In the genomic region with DNA sequence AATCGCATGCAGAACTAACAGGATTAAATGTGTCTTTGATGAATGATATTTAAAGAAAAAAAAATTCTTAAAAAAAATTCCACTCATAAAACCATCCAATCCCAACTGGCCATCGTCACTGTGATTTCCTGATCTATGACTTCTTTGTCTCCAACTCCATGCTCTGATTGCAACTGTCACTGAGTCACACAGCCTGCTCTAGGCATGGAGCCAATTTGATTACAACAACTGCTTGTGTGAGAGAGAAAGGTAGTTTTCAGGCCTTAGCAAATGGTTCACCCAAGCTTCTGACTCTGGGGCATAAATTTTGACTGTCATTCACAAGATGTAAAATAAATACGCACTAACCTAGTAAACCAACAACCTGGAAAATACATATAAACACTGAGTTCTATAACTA, we compare ENCODE assay signal across 11 cellular contexts. TPM values are rescaled to one million over a fixed set of nuclear protein-coding genes. Genes with fewer than 3 reads are reported as not detected.
DNase-seq lines count a peak whose midpoint lies in the region; ATAC-seq, FAIRE-seq and TF ChIP-seq lines count a peak whose summit lies in the region.
"Had no signal": no experiment of that assay in that cellular context is flagged by ENCODE, and none has a peak within 500 bp of the region (broad histone marks: within the 10 kb centered on the region; RNA-seq: fewer than 3 reads in every experiment).

No MANE protein-coding gene starts in this region.

- H3K27me3 ChIP-seq in layer of hippocampus (ENCODE audit: control insufficient read depth, insufficient read depth, low read length), result no peaks in the 10 kb centered on the region

- peak; percentile 36 to 76 for DNase-seq in A549 (ENCODE audit: low read depth in 1 of 2, low spot score in 1 of 2)
- DNase-seq in LHCN-M2 (ENCODE audit: low read depth), result peak; percentile 96
- DNase-seq in activated CD8-positive, alpha-beta T cell treated with anti-CD3 and anti-CD28 coated beads for 36 hours, result no peak
- DNase-seq in activated naive CD4-positive, alpha-beta T cell (lab: John Stamatoyannopoulos, UW), result no peak

- no peaks in the 10 kb centered on the region for H3K9me3 ChIP-seq in A549

- TF ChIP-seq EP300 in A549 (IDR thresholded peaks at IDR 0.05), result no peak

- H3K4me1 ChIP-seq in A549, result peaks cover 14% of the 10 kb centered on the region

- intact Hi-C loops in activated CD8-positive, alpha-beta T cell treated with anti-CD3 and anti-CD28 coated beads for 36 hours (cut with micrococcal nuclease), result no loop called here

- H3K27ac ChIP-seq in A549 (no peak overlapping the region; a peak in 1 of 6 replicates), cingulate gyrus (ENCODE audit: low read depth, low read length) (peak overlapping the region; percentile 77), layer of hippocampus (ENCODE audit: low read depth, low read length) (peak overlapping the region; percentile 82)
- H3K27ac ChIP-seq: C4-2B had no signal

- peaks cover 7% of the 10 kb centered on the region for H3K27me3 Mint-ChIP-seq in activated CD8-positive, alpha-beta T cell treated with anti-CD3 and anti-CD28 coated beads for 36 hours
- H3K27me3 Mint-ChIP-seq: memory B cell had no signal

- TF ChIP-seq POLR2A in A549 (IDR thresholded peaks at IDR 0.05; ENCODE audit: low read length), result no peak

- no peak overlapping the region for H3K4me3 ChIP-seq in A549

- CTCF ChIA-PET in A549 (lab: Yijun Ruan, JAX), result interaction anchor here (0.6 to 1.3 kb wide), 3 partner anchors 8 to 158 kb away, joined by 3 to 5 read pairs (median 3); no protein-coding TSS in a partner anchor
- CTCF ChIA-PET in activated CD8-positive, alpha-beta T cell treated with anti-CD3 and anti-CD28 coated beads for 36 hours (lab: Charles Lee), result no interaction called here

- no peak for TF ChIP-seq CTCF in A549 (IDR thresholded peaks at IDR 0.05)
- no peak for TF ChIP-seq CTCF in activated CD8-positive, alpha-beta T cell treated with anti-CD3 and anti-CD28 coated beads for 36 hours (IDR thresholded peaks at IDR 0.05)

- TF ChIP-seq RAD21 in A549 (conservative IDR thresholded peaks at IDR 0.05 in 1 of 2, IDR thresholded peaks at IDR 0.05 in 1 of 2), result no peak

- H3K4me2 ChIP-seq in A549, result peak overlapping the region; percentile 55

- ATAC-seq in A549, result peak; percentile 73 to 89
- ATAC-seq in GM18498 (IDR thresholded peaks at IDR 0.05; ENCODE audit: unreplicated experiment), result no peak
- ATAC-seq in activated CD8-positive, alpha-beta T cell treated with anti-CD3 and anti-CD28 coated beads for 36 hours, result no peak
- ATAC-seq in GM21576 (IDR thresholded peaks at IDR 0.05; ENCODE audit: unreplicated experiment), result no peak
- ATAC-seq: stimulated activated effector memory CD8-positive, alpha-beta T cell treated with anti-CD3 and anti-CD28 coated beads, Interleukin-12 subunit alpha, Interleukin-12 subunit beta, amount 100 ng/mL, for 72 hours had no signal

- WGBS in A549 (ENCODE audit: missing lambda C conversion rate), result 12% methylated on average over 3 of the region's 3 CpGs

- FAIRE-seq in A549 (lab: Jason Lieb, UNC), result no peak

- no peaks in the 10 kb centered on the region for H3K9me3 Mint-ChIP-seq in activated CD8-positive, alpha-beta T cell treated with anti-CD3 and anti-CD28 coated beads for 36 hours
- H3K9me3 Mint-ChIP-seq: memory B cell; stimulated activated effector memory CD8-positive, alpha-beta T cell treated with anti-CD3 and anti-CD28 coated beads, Interleukin-12 subunit alpha, Interleukin-12 subunit beta, amount 100 ng/mL, for 72 hours had no signal

- POLR2A ChIA-PET in A549 (lab: Yijun Ruan, JAX), result interaction anchor here (4.5 kb wide), 1 partner anchor 25 kb away, joined by 32 read pairs; a partner anchor contains a TSS
- POLR2A ChIA-PET in activated CD8-positive, alpha-beta T cell treated with anti-CD3 and anti-CD28 coated beads for 36 hours (lab: Charles Lee), result no interaction called here

- H3K36me3 Mint-ChIP-seq in activated CD8-positive, alpha-beta T cell treated with anti-CD3 and anti-CD28 coated beads for 36 hours (ENCODE audit: low read depth), result no peaks in the 10 kb centered on the region
- H3K36me3 Mint-ChIP-seq: memory B cell; stimulated activated effector memory CD8-positive, alpha-beta T cell treated with anti-CD3 and anti-CD28 coated beads, Interleukin-12 subunit alpha, Interleukin-12 subunit beta, amount 100 ng/mL, for 72 hours had no signal

- H3K27ac Mint-ChIP-seq in activated CD8-positive, alpha-beta T cell treated with anti-CD3 and anti-CD28 coated beads for 36 hours, result no peak overlapping the region
- H3K27ac Mint-ChIP-seq: memory B cell; stimulated activated effector memory CD8-positive, alpha-beta T cell treated with anti-CD3 and anti-CD28 coated beads, Interleukin-12 subunit alpha, Interleukin-12 subunit beta, amount 100 ng/mL, for 72 hours had no signal

- H3K4me3 Mint-ChIP-seq in activated CD8-positive, alpha-beta T cell treated with anti-CD3 and anti-CD28 coated beads for 36 hours, result no peak overlapping the region
- H3K4me3 Mint-ChIP-seq: memory B cell; stimulated activated effector memory CD8-positive, alpha-beta T cell treated with anti-CD3 and anti-CD28 coated beads, Interleukin-12 subunit alpha, Interleukin-12 subunit beta, amount 100 ng/mL, for 72 hours had no signal

- no peaks in the 10 kb centered on the region for H3K4me1 Mint-ChIP-seq in activated CD8-positive, alpha-beta T cell treated with anti-CD3 and anti-CD28 coated beads for 36 hours (ENCODE audit: low read depth)
- H3K4me1 Mint-ChIP-seq: memory B cell; stimulated activated effector memory CD8-positive, alpha-beta T cell treated with anti-CD3 and anti-CD28 coated beads, Interleukin-12 subunit alpha, Interleukin-12 subunit beta, amount 100 ng/mL, for 72 hours had no signal

TF ChIP-seq in A549, 52 proteins besides CTCF, POLR2A, EP300 and RAD21:
- TF ChIP-seq CEBPB (IDR thresholded peaks at IDR 0.05), result peak; percentile 26 to 40; a peak in 1 of 4 replicates
- TF ChIP-seq KDM5A (IDR thresholded peaks at IDR 0.05), result no peak
- no peak for TF ChIP-seq FOSL2 (IDR thresholded peaks at IDR 0.05)
- peak; percentile 50 for TF ChIP-seq FOSL2 (CRISPR knock-in tag; IDR thresholded peaks at IDR 0.05)

RNA-seq across cellular contexts. Expression of a gene that starts 25.8 kb away (rescaled TPM):
- 6.1 and 8.6 TPM in 2 replicates for polyA plus RNA-seq in A549 (2011; rRNA removed)
- polyA plus RNA-seq in A549 (2012; cell fraction: cytosol; rRNA removed), result 1.3 and 1.7 TPM in 2 replicates
- 1.1 and 1.8 TPM in 2 replicates for polyA plus RNA-seq in A549 (2012; cell fraction: nucleus; rRNA removed)
- 5.5 to 6.0 TPM (median 5.9 TPM) in 3 replicates for polyA plus RNA-seq in A549 (2017; fragmentation: RNase III; extraction: RNeasy Plus Mini Kit Qiagen cat#74134 plus additional on column Dnase treatment)
- 12.9 and 13.9 TPM in 2 replicates for polyA minus RNA-seq in A549 (2011; rRNA and poly(A)+ RNA removed)
- 46.1 and 48.4 TPM in 2 replicates for total RNA-seq in LHCN-M2 (2014; rRNA removed)
- 7.1 TPM for polyA plus RNA-seq in LHCN-M2 (2012)
- under 1 TPM; 0.77 to 0.96 TPM for total RNA-seq in activated CD8-positive, alpha-beta T cell treated with anti-CD3 and anti-CD28 coated beads for 36 hours

Comparison
In these comparisons a context has a peak if more than half of its experiments do, and no peak if none do; other contexts are left out.
1. ATAC-seq: peak in A549 (2 of 2); none in GM18498 (single experiment), activated CD8-positive, alpha-beta T cell treated with anti-CD3 and anti-CD28 coated beads for 36 hours (single experiment) and GM21576 (single experiment).
2. DNase-seq: peak in A549 (2 of 2) and LHCN-M2 (single experiment); none in activated CD8-positive, alpha-beta T cell treated with anti-CD3 and anti-CD28 coated beads for 36 hours (single experiment) and activated naive CD4-positive, alpha-beta T cell (0 of 4).
3. H3K27ac ChIP-seq: peak in cingulate gyrus (single experiment) and layer of hippocampus (single experiment); none in A549 (0 of 2).
4. RNA of a gene that starts 25.8 kb away (total RNA-seq): 46.1 to 48.4 TPM in LHCN-M2; 0.77 to 0.96 TPM in activated CD8-positive, alpha-beta T cell treated with anti-CD3 and anti-CD28 coated beads for 36 hours; every median in the first group is over 10 times any median in the second.